ENCODE assay signal across 11 cellular contexts in the genomic region with DNA sequence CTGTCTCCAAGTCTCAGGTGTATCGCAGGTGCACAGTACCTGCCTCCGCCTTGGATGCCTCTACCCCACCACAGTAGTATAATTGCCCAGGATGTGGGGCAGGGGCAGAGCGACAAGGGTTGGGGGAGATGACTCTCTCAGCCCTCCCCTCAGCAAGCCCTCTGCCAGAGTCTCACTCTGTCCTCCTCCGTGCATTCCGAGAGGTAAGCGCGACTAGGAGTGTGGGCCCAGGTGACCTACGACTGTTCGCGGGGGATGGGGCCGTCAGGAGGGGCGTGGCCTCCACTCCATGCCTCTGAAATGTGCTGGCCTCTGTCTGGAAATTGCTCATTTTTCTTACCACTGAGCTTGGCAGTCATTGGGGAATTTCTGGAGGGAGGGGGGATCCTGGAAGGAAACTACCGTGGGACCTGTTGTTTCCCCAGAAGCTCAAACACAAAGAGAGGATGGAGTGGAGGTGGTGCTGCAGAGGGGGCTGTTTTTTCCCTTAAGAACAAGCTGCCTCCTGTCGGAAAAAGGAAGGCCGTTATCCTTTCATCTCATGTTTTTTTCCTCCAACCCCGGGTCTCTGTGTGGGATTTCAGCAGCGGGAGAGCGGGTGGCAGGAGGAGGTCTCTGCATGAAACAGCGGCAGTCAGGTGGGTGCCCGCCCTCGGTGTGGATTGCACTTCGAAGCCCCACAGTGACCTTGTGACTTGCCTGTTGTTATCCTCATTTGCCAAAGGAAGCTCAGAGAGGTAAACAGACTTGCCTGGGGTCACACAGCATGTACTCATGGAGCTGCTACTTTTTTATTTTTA. TPM values are rescaled to one million over a fixed set of nuclear protein-coding genes. Genes with fewer than 3 reads are reported as not detected.
DNase-seq lines count a peak whose midpoint lies in the region; ATAC-seq, FAIRE-seq and TF ChIP-seq lines count a peak whose summit lies in the region.
"Had no signal": no experiment of that assay in that cellular context is flagged by ENCODE, and none has a peak within 500 bp of the region (broad histone marks: within the 10 kb centered on the region; RNA-seq: fewer than 3 reads in every experiment).

No MANE protein-coding gene starts in this region.

- TF ChIP-seq CTCF in HepG2 (CRISPR knock-in tag; IDR thresholded peaks at IDR 0.05) (no peak), uterus (IDR thresholded peaks at IDR 0.05) (no peak)

- H3K27me3 Mint-ChIP-seq in activated CD4-positive, alpha-beta T cell treated with anti-CD3 and anti-CD28 coated beads, Interleukin-2, amount 10 ng/mL, durations not matched to agents 24 days and 14 days, result no peaks in the 10 kb centered on the region

- H3K4me1 ChIP-seq in HepG2 (ENCODE audit: insufficient read depth, low read length), result peaks cover 48% of the 10 kb centered on the region
- no peaks in the 10 kb centered on the region for H3K4me1 ChIP-seq in uterus

- ATAC-seq in HepG2 (peak; percentile 48), HG03139 (IDR thresholded peaks at IDR 0.05; ENCODE audit: unreplicated experiment) (no peak), GM21423 (IDR thresholded peaks at IDR 0.05; ENCODE audit: unreplicated experiment) (no peak)

- POLR2A ChIA-PET in HepG2 (lab: Yijun Ruan, JAX), result interaction anchor here (0.8 to 2.5 kb wide), 4 partner anchors 12 to 226 kb away, joined by 3 to 22 read pairs (median 4); partner anchors contain the start of genes RALB and TMEM185B

- no peak for TF ChIP-seq RAD21 in HepG2 (CRISPR knock-in tag; IDR thresholded peaks at IDR 0.05)

- H3K27ac ChIP-seq in HepG2 (ENCODE audit: extremely low read length, insufficient read depth, low read length) (peak overlapping the region; percentile 4), uterus (peak overlapping the region; percentile 54 to 61)

- TF ChIP-seq POLR2A in HepG2 (IDR thresholded peaks at IDR 0.05; ENCODE audit: insufficient read depth in 1 of 2, low read depth in 2 of 2, low read length in 2 of 2), result no peak
- no peak for TF ChIP-seq POLR2A in uterus (IDR thresholded peaks at IDR 0.05)

- H3K9ac ChIP-seq in HepG2 (ENCODE audit: insufficient read depth, low read depth, low read length), result peak overlapping the region; percentile 39; the same call in 1 of the 2 replicates

- in situ Hi-C loops in HepG2 (cut with HindIII; ENCODE audit: extremely low pct_ligation_motif_present, low pct_unique_long_range_greater_than_20kb), result no loop called here

- DNase-seq in activated CD4-positive, alpha-beta T cell treated with anti-CD3 and anti-CD28 coated beads for 48 hours, result peak; percentile 33
- no peak for DNase-seq in activated CD4-positive, alpha-beta T cell treated with anti-CD3 and anti-CD28 coated beads, Interleukin-2, amount 10 ng/mL, durations not matched to agents 24 days and 14 days
- DNase-seq in dermis blood vessel endothelial cell, result peak; percentile 99
- DNase-seq in HepG2 (ENCODE audit: low spot score), result peak; percentile 37
- DNase-seq in uterus, result peak; percentile 62 to 79
- DNase-seq in NCI-H2107 (lab: John Stamatoyannopoulos, UW), result no peak
- DNase-seq: foreskin melanocyte; stimulated activated CD4-positive, alpha-beta T cell treated with anti-CD3 and anti-CD28 coated beads, Interleukin-4, amount 100 ng/mL, for 1 hour had no signal

- CTCF ChIA-PET in HepG2 (lab: Yijun Ruan, JAX; ENCODE audit: low intra/inter-chr PET ratio, low total read pairs), result no interaction called here

- 10% methylated on average over 19 of the region's 22 CpGs for WGBS in HepG2 (ENCODE audit: low lambda C conversion rate)

- H3K4me2 ChIP-seq in HepG2 (ENCODE audit: low read depth, low read length), result peak overlapping the region; percentile 93

- no peak overlapping the region for H3K27ac Mint-ChIP-seq in activated CD4-positive, alpha-beta T cell treated with anti-CD3 and anti-CD28 coated beads, Interleukin-2, amount 10 ng/mL, durations not matched to agents 24 days and 14 days

- H3K4me3 ChIP-seq in HepG2 (replicated peaks in 1 of 3; ENCODE audit: insufficient read depth in 1 of 3, low read depth in 2 of 3, low read length in 3 of 3) (peak overlapping the region; percentile 29 to 68 (median 48)), uterus (no peak overlapping the region)

- H3K9me3 ChIP-seq in HepG2 (ENCODE audit: low read length) (no peaks in the 10 kb centered on the region), uterus (no peaks in the 10 kb centered on the region)

- no TSS peak for BruUV-seq in HepG2 (replicated peaks; lab: Mats Ljungman, UMichigan)

- H3K4me1 Mint-ChIP-seq in activated CD4-positive, alpha-beta T cell treated with anti-CD3 and anti-CD28 coated beads, Interleukin-2, amount 10 ng/mL, durations not matched to agents 24 days and 14 days, result peaks cover 17% of the 10 kb centered on the region

- H3K36me3 ChIP-seq in HepG2 (replicated peaks in 1 of 2; ENCODE audit: control insufficient read depth in 1 of 2, insufficient read depth in 2 of 2, low read length in 2 of 2) (no peaks in the 10 kb centered on the region), uterus (no peaks in the 10 kb centered on the region)

- FAIRE-seq in HepG2 (lab: Jason Lieb, UNC), result peak; percentile 36
- FAIRE-seq: A204.1 had no signal

- TF ChIP-seq EP300 in HepG2 (IDR thresholded peaks at IDR 0.05; ENCODE audit: low read depth in 2 of 2, low read length in 2 of 2) (no peak), HepG2 (CRISPR knock-in tag; IDR thresholded peaks at IDR 0.05; ENCODE audit: borderline replicate concordance) (no peak)

- H3K36me3 Mint-ChIP-seq in activated CD4-positive, alpha-beta T cell treated with anti-CD3 and anti-CD28 coated beads, Interleukin-2, amount 10 ng/mL, durations not matched to agents 24 days and 14 days (ENCODE audit: low read depth), result peaks cover 10% of the 10 kb centered on the region

- H4K20me1 ChIP-seq in HepG2 (ENCODE audit: insufficient read depth, low read length), result no peaks in the 10 kb centered on the region

- intact Hi-C loops in activated CD4-positive, alpha-beta T cell treated with anti-CD3 and anti-CD28 coated beads, Interleukin-2, amount 10 ng/mL, durations not matched to agents 24 days and 14 days (cut with micrococcal nuclease), result no loop called here
- intact Hi-C loops in HepG2 (cut with micrococcal nuclease; ENCODE audit: unreplicated experiment), result loop anchor here (2.0 to 5.0 kb wide), 2 partner anchors 73 to 508 kb away; no protein-coding TSS in a partner anchor
- intact Hi-C loops in uterus (cut with DNase I; ENCODE audit: low total_unique reads), result no loop called here

- peaks cover 12% of the 10 kb centered on the region for H3K9me3 Mint-ChIP-seq in activated CD4-positive, alpha-beta T cell treated with anti-CD3 and anti-CD28 coated beads, Interleukin-2, amount 10 ng/mL, durations not matched to agents 24 days and 14 days

- no peak overlapping the region for H2AFZ ChIP-seq in HepG2 (ENCODE audit: low read length)

- H3K27me3 ChIP-seq in HepG2 (ENCODE audit: control insufficient read depth in 1 of 2, insufficient read depth in 2 of 2, low read length in 2 of 2) (peaks cover 4 to 10% of the 10 kb centered on the region in 2 experiments; a peak in 4 of 5 replicates), uterus (no peaks in the 10 kb centered on the region)

- H3K4me3 Mint-ChIP-seq in activated CD4-positive, alpha-beta T cell treated with anti-CD3 and anti-CD28 coated beads, Interleukin-2, amount 10 ng/mL, durations not matched to agents 24 days and 14 days, result no peak overlapping the region

- no peaks in the 10 kb centered on the region for H3K79me2 ChIP-seq in HepG2 (ENCODE audit: insufficient read depth, low read length)

RNA-seq across cellular contexts. Expression of gene RALB, which starts 13.0 kb away (rescaled TPM):
- 72.1 and 80.0 TPM in 2 replicates for total RNA-seq in activated CD4-positive, alpha-beta T cell treated with anti-CD3 and anti-CD28 coated beads, Interleukin-2, amount 10 ng/mL, durations not matched to agents 24 days and 14 days
- 235 and 269 TPM in 2 replicates for total RNA-seq in dermis blood vessel endothelial cell
- 43.2 and 65.4 TPM in 2 replicates for total RNA-seq in HepG2 (2016; rRNA removed; fragmentation: Illumina TruSeq; extraction: Trizol)
- 14.7 and 15.0 TPM in 2 replicates for total RNA-seq in HepG2 (2016; cell fraction: cytosol; rRNA removed; fragmentation: Illumina TruSeq; extraction: Trizol; ENCODE audit: low read depth)
- total RNA-seq in HepG2 (2016; cell fraction: insoluble cytoplasmic fraction; rRNA removed; fragmentation: Illumina TruSeq; extraction: Trizol), result 46.9 and 63.2 TPM in 2 replicates
- 40.6 and 40.7 TPM in 2 replicates for total RNA-seq in HepG2 (2016; cell fraction: membrane; rRNA removed; fragmentation: Illumina TruSeq; extraction: Trizol)
- total RNA-seq in HepG2 (2016; cell fraction: nucleus; rRNA removed; fragmentation: Illumina TruSeq; extraction: Trizol), result 18.9 and 20.9 TPM in 2 replicates
- polyA plus RNA-seq in HepG2 (2011; rRNA removed), result 28.5 and 37.8 TPM in 2 replicates
- 27.1 and 34.7 TPM in 2 replicates for polyA plus RNA-seq in HepG2 (2011; cell fraction: cytosol; rRNA removed)
- 7.9 and 9.7 TPM in 2 replicates for polyA plus RNA-seq in HepG2 (2011; cell fraction: nucleus; rRNA removed)
- 25.9 and 28.9 TPM in 2 replicates for polyA plus RNA-seq in HepG2 (2012)
- 17.5 and 21.3 TPM in 2 replicates for polyA plus RNA-seq in HepG2 (2016; cell fraction: cytosol; fragmentation: Illumina TruSeq; extraction: Trizol; ENCODE audit: low read depth)
- 77.8 and 83.3 TPM in 2 replicates for polyA plus RNA-seq in HepG2 (2016; cell fraction: insoluble cytoplasmic fraction; fragmentation: Illumina TruSeq; extraction: Trizol; ENCODE audit: low read depth)
- polyA plus RNA-seq in HepG2 (2016; cell fraction: membrane; fragmentation: Illumina TruSeq; extraction: Trizol; ENCODE audit: low read depth), result 40.5 and 41.2 TPM in 2 replicates
- 29.6 and 37.1 TPM in 2 replicates for polyA plus RNA-seq in HepG2 (2016; cell fraction: nucleus; fragmentation: Illumina TruSeq; extraction: Trizol; ENCODE audit: insufficient read depth, low read depth)
- 7.6 and 34.5 TPM in 2 replicates for polyA minus RNA-seq in HepG2 (2011; rRNA and poly(A)+ RNA removed; ENCODE audit: low replicate concordance)
- 18.2 and 26.6 TPM in 2 replicates for polyA minus RNA-seq in HepG2 (2011; cell fraction: cytosol; rRNA and poly(A)+ RNA removed)
- polyA minus RNA-seq in HepG2 (2011; cell fraction: nucleus; rRNA and poly(A)+ RNA removed), result 11.1 and 12.7 TPM in 2 replicates
- total RNA-seq in uterus, result 10 to 100 TPM; 54.1 to 96.7 (median 78.2) TPM

RNA-seq across cellular contexts. Expression of gene TMEM185B, which starts 16.5 kb away (rescaled TPM):
- total RNA-seq in activated CD4-positive, alpha-beta T cell treated with anti-CD3 and anti-CD28 coated beads, Interleukin-2, amount 10 ng/mL, durations not matched to agents 24 days and 14 days, result 44.3 and 45.8 TPM in 2 replicates
- total RNA-seq in dermis blood vessel endothelial cell (33.7 and 36.4 TPM in 2 replicates), HepG2 (2016; rRNA removed; fragmentation: Illumina TruSeq; extraction: Trizol) (3.5 and 7.0 TPM in 2 replicates), uterus (10 to 100 TPM; 11.5 to 34.6 (median 22.0) TPM)
- total RNA-seq in HepG2 (2016; cell fraction: cytosol; rRNA removed; fragmentation: Illumina TruSeq; extraction: Trizol; ENCODE audit: low read depth), result 1.2 and 1.8 TPM in 2 replicates
- 2.9 and 6.9 TPM in 2 replicates for total RNA-seq in HepG2 (2016; cell fraction: insoluble cytoplasmic fraction; rRNA removed; fragmentation: Illumina TruSeq; extraction: Trizol)
- total RNA-seq in HepG2 (2016; cell fraction: membrane; rRNA removed; fragmentation: Illumina TruSeq; extraction: Trizol), result 3.8 and 4.7 TPM in 2 replicates
- 6.4 and 7.9 TPM in 2 replicates for total RNA-seq in HepG2 (2016; cell fraction: nucleus; rRNA removed; fragmentation: Illumina TruSeq; extraction: Trizol)
- 5.6 and 5.7 TPM in 2 replicates for polyA plus RNA-seq in HepG2 (2011; rRNA removed)
- polyA plus RNA-seq in HepG2 (2011; cell fraction: cytosol; rRNA removed), result 6.0 and 6.3 TPM in 2 replicates
- 9.5 and 9.8 TPM in 2 replicates for polyA plus RNA-seq in HepG2 (2011; cell fraction: nucleus; rRNA removed)
- 7.3 and 7.8 TPM in 2 replicates for polyA plus RNA-seq in HepG2 (2012)
- polyA plus RNA-seq in HepG2 (2016; cell fraction: cytosol; fragmentation: Illumina TruSeq; extraction: Trizol; ENCODE audit: low read depth), result 1.2 and 1.8 TPM in 2 replicates
- 3.2 and 5.0 TPM in 2 replicates for polyA plus RNA-seq in HepG2 (2016; cell fraction: insoluble cytoplasmic fraction; fragmentation: Illumina TruSeq; extraction: Trizol; ENCODE audit: low read depth)
- polyA plus RNA-seq in HepG2 (2016; cell fraction: membrane; fragmentation: Illumina TruSeq; extraction: Trizol; ENCODE audit: low read depth), result 2.4 and 3.2 TPM in 2 replicates
- polyA plus RNA-seq in HepG2 (2016; cell fraction: nucleus; fragmentation: Illumina TruSeq; extraction: Trizol; ENCODE audit: insufficient read depth, low read depth), result 8.5 and 10.2 TPM in 2 replicates
- 13.7 and 14.5 TPM in 2 replicates for polyA minus RNA-seq in HepG2 (2011; rRNA and poly(A)+ RNA removed; ENCODE audit: low replicate concordance)
- polyA minus RNA-seq in HepG2 (2011; cell fraction: cytosol; rRNA and poly(A)+ RNA removed), result 4.8 and 5.5 TPM in 2 replicates
- 5.2 and 7.0 TPM in 2 replicates for polyA minus RNA-seq in HepG2 (2011; cell fraction: nucleus; rRNA and poly(A)+ RNA removed)

Comparison
In these comparisons a context has a peak if more than half of its experiments do, and no peak if none do; other contexts are left out.
1. DNase-seq: peak in activated CD4-positive, alpha-beta T cell treated with anti-CD3 and anti-CD28 coated beads for 48 hours (single experiment), dermis blood vessel endothelial cell (single experiment), HepG2 (single experiment) and uterus (2 of 2); none in activated CD4-positive, alpha-beta T cell treated with anti-CD3 and anti-CD28 coated beads, Interleukin-2, amount 10 ng/mL, durations not matched to agents 24 days and 14 days (single experiment) and NCI-H2107 (single experiment).
2. H3K4me3 ChIP-seq: peak in HepG2 (3 of 3); none in uterus (0 of 2).